ENCODE assay signal across 14 cellular contexts in genomic region chr13:20714161-20714560, GRCh38. TPM values are rescaled to one million over a fixed set of nuclear protein-coding genes. Genes with fewer than 3 reads are reported as not detected.
DNase-seq lines count a peak whose midpoint lies in the region; ATAC-seq, FAIRE-seq and TF ChIP-seq lines count a peak whose summit lies in the region.
"Had no signal": no experiment of that assay in that cellular context is flagged by ENCODE, and none has a peak within 500 bp of the region (broad histone marks: within the 10 kb centered on the region; RNA-seq: fewer than 3 reads in every experiment).

No MANE protein-coding gene starts in this region.

- H3K36me3 Mint-ChIP-seq in glutamatergic neuron (ENCODE audit: unreplicated experiment), result no peaks in the 10 kb centered on the region
- H3K36me3 Mint-ChIP-seq: CD4-positive, CD25-positive, alpha-beta regulatory T cell; memory B cell had no signal

- H3K9ac ChIP-seq in stomach smooth muscle (ENCODE audit: low read length in 2 of 2), result peak overlapping the region in 1 of 2 donors; percentile 6

- no peak for FAIRE-seq in GM12891 (lab: Jason Lieb, UNC)

- peak overlapping the region; percentile 4 for H3K4me3 Mint-ChIP-seq in glutamatergic neuron (ENCODE audit: unreplicated experiment)
- H3K4me3 Mint-ChIP-seq: memory B cell had no signal

- H3K4me3 ChIP-seq in stomach smooth muscle (ENCODE audit: low read length in 2 of 2), result peak overlapping the region in 1 of 2 donors; percentile 49
- H3K4me3 ChIP-seq: SK-N-MC had no signal

- H3K27ac Mint-ChIP-seq in glutamatergic neuron (ENCODE audit: unreplicated experiment), result no peak overlapping the region
- H3K27ac Mint-ChIP-seq: memory B cell had no signal

- peaks cover 23% of the 10 kb centered on the region for H3K4me1 Mint-ChIP-seq in glutamatergic neuron (ENCODE audit: low read depth, unreplicated experiment)

- no peaks in the 10 kb centered on the region for H3K27me3 ChIP-seq in stomach smooth muscle (ENCODE audit: control insufficient read depth in 1 of 2, insufficient read depth in 2 of 2, low read length in 2 of 2)

- H3K27ac ChIP-seq in angular gyrus (ENCODE audit: low read depth, low read length) (peak overlapping the region; percentile 85), stomach smooth muscle (ENCODE audit: low read length) (peak overlapping the region; percentile 66)
- H3K27ac ChIP-seq: SK-N-MC had no signal

- H3K36me3 ChIP-seq in stomach smooth muscle (ENCODE audit: control insufficient read depth in 2 of 2, insufficient read depth in 2 of 2, low read length in 2 of 2), result no peaks in the 10 kb centered on the region

- H3K9me3 Mint-ChIP-seq in glutamatergic neuron (ENCODE audit: unreplicated experiment), result no peaks in the 10 kb centered on the region
- H3K9me3 Mint-ChIP-seq: memory B cell had no signal

- no peak for ATAC-seq in HG03571 (IDR thresholded peaks at IDR 0.05; ENCODE audit: unreplicated experiment)

- H3K4me1 ChIP-seq in stomach smooth muscle (ENCODE audit: control insufficient read depth, insufficient read depth, low read length), result peaks cover 25% of the 10 kb centered on the region

- no peaks in the 10 kb centered on the region for H3K9me3 ChIP-seq in stomach smooth muscle (ENCODE audit: control insufficient read depth in 2 of 2, low read length in 2 of 2)

- peak; percentile 53 for DNase-seq in GM03348 (ENCODE audit: low spot score)
- DNase-seq in glutamatergic neuron, result no peak
- no peak for DNase-seq in middle frontal gyrus (ENCODE audit: extremely low spot score, low spot score)
- no peak for DNase-seq in GM12891 (ENCODE audit: insufficient read length, low spot score)
- no peak for DNase-seq in activated CD4-positive, alpha-beta T cell treated with anti-CD3 and anti-CD28 coated beads, Interleukin-2, amount 50 U/mL, for 48 hours
- DNase-seq: activated CD4-positive, alpha-beta T cell treated with anti-CD3 and anti-CD28 coated beads, Interleukin-2, amount 50 U/mL, for 1 hour; activated gamma-delta T cell treated with Interleukin-2 at 50 U/mL for 16 hours; CD4-positive, CD25-positive, alpha-beta regulatory T cell; NCI-H1417 had no signal

- TF ChIP-seq POLR2A in GM12891 (IDR thresholded peaks at IDR 0.05; ENCODE audit: low read depth, low read length), result no peak

- no peak for TF ChIP-seq CTCF in glutamatergic neuron (IDR thresholded peaks at IDR 0.05; ENCODE audit: partially characterized antibody, unreplicated experiment)

- peaks cover 3% of the 10 kb centered on the region for H3K27me3 Mint-ChIP-seq in glutamatergic neuron (ENCODE audit: unreplicated experiment)

TF ChIP-seq in GM12891, 5 proteins besides CTCF, POLR2A, EP300 and RAD21:
- TF ChIP-seq SPI1 (IDR thresholded peaks at IDR 0.05; ENCODE audit: low read depth, low read length), result no peak
- TF ChIP-seq POLR2AphosphoS5 (IDR thresholded peaks at IDR 0.05; ENCODE audit: low read depth, low read length), result no peak
- no peak for TF ChIP-seq TAF1 (IDR thresholded peaks at IDR 0.05; ENCODE audit: low read depth, low read length)
- TF ChIP-seq PAX5 (IDR thresholded peaks at IDR 0.05; ENCODE audit: insufficient read depth, low read length, severe bottlenecking), result no peak
- no peak for TF ChIP-seq POU2F2 (IDR thresholded peaks at IDR 0.05; ENCODE audit: low read depth, low read length)

RNA-seq across cellular contexts. Expression of gene IL17D, which starts 10.7 kb away (rescaled TPM):
- total RNA-seq in glutamatergic neuron (ENCODE audit: unreplicated experiment), result 1.3 TPM
- 1.3 TPM for polyA plus RNA-seq in GM12891 (2012; ENCODE audit: low read depth, missing spikeins)
- total RNA-seq: CD4-positive, CD25-positive, alpha-beta regulatory T cell had no signal

RNA-seq across cellular contexts. Expression of gene EEF1AKMT1, which starts 59.6 kb away (rescaled TPM):
- 2.9 TPM for total RNA-seq in glutamatergic neuron (ENCODE audit: unreplicated experiment)
- polyA plus RNA-seq in GM12891 (2012; ENCODE audit: low read depth, missing spikeins), result 11.8 TPM
